Comparison of ENCODE assay signal across 1 cellular context in the genomic region with DNA sequence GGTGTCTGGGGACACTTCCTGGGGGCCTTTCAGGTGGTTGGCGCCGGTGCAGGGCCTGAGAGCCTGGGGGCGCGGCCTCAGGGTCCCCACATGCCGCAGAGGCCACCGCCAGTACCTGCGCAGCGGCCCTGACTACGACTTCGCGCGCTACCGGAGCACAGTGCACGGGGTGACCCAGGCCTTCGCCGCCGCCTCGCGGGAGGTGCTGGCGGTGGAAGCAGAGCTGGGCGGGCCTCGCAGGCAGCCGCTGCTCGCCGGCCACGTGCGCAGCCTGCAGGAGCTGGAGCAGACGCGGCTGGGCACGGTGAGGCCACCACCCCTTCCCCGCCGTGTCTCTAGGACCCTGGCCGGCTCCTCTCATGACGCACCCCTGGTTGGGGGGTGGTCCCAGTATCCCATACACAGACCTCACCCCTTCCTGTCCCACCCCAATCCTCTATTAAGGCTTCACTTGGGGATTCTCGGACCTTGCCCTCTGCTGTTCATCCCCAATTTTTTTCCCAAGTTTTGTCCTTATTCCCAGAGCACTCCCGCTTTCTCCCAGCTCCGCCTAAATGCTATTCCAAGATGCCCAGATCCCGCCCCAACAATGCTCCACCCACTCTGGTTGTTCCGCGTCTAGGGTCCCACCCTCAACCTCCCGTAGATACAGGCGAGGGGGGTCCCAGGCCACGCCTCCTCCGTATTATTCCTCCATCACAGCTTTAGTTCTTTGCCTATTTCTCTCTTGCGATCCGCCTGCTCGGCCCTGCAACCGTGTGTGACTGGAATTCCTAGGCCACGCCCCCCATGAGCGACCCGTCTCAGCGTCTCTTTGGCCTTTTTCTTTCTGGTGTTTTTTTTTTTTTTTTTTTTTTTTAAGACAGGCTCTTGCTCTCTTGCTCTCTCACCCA.
TF ChIP-seq lines count a peak whose summit lies in the region.

No MANE protein-coding gene starts in this region.

TF ChIP-seq in K562, 482 proteins besides CTCF, POLR2A, EP300 and RAD21 (continued from another document and continues in another):
- TF ChIP-seq, protein P1, sequence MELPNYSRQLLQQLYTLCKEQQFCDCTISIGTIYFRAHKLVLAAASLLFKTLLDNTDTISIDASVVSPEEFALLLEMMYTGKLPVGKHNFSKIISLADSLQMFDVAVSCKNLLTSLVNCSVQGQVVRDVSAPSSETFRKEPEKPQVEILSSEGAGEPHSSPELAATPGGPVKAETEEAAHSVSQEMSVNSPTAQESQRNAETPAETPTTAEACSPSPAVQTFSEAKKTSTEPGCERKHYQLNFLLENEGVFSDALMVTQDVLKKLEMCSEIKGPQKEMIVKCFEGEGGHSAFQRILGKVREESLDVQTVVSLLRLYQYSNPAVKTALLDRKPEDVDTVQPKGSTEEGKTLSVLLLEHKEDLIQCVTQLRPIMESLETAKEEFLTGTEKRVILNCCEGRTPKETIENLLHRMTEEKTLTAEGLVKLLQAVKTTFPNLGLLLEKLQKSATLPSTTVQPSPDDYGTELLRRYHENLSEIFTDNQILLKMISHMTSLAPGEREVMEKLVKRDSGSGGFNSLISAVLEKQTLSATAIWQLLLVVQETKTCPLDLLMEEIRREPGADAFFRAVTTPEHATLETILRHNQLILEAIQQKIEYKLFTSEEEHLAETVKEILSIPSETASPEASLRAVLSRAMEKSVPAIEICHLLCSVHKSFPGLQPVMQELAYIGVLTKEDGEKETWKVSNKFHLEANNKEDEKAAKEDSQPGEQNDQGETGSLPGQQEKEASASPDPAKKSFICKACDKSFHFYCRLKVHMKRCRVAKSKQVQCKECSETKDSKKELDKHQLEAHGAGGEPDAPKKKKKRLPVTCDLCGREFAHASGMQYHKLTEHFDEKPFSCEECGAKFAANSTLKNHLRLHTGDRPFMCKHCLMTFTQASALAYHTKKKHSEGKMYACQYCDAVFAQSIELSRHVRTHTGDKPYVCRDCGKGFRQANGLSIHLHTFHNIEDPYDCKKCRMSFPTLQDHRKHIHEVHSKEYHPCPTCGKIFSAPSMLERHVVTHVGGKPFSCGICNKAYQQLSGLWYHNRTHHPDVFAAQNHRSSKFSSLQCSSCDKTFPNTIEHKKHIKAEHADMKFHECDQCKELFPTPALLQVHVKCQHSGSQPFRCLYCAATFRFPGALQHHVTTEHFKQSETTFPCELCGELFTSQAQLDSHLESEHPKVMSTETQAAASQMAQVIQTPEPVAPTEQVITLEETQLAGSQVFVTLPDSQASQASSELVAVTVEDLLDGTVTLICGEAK (IDR thresholded peaks at IDR 0.05): no peak
- TF ChIP-seq, protein P1 (CRISPR knock-in tag; IDR thresholded peaks at IDR 0.05): peak; percentile 59
- TF ChIP-seq, protein P2, sequence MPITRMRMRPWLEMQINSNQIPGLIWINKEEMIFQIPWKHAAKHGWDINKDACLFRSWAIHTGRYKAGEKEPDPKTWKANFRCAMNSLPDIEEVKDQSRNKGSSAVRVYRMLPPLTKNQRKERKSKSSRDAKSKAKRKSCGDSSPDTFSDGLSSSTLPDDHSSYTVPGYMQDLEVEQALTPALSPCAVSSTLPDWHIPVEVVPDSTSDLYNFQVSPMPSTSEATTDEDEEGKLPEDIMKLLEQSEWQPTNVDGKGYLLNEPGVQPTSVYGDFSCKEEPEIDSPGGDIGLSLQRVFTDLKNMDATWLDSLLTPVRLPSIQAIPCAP (CRISPR knock-in tag; IDR thresholded peaks at IDR 0.05; ENCODE audit: borderline replicate concordance): no peak
- peak; percentile 5 for TF ChIP-seq HMGN3 (IDR thresholded peaks at IDR 0.05; ENCODE audit: borderline replicate concordance, extremely low read depth, insufficient read length, low read depth, low read length)
- TF ChIP-seq, protein P3, sequence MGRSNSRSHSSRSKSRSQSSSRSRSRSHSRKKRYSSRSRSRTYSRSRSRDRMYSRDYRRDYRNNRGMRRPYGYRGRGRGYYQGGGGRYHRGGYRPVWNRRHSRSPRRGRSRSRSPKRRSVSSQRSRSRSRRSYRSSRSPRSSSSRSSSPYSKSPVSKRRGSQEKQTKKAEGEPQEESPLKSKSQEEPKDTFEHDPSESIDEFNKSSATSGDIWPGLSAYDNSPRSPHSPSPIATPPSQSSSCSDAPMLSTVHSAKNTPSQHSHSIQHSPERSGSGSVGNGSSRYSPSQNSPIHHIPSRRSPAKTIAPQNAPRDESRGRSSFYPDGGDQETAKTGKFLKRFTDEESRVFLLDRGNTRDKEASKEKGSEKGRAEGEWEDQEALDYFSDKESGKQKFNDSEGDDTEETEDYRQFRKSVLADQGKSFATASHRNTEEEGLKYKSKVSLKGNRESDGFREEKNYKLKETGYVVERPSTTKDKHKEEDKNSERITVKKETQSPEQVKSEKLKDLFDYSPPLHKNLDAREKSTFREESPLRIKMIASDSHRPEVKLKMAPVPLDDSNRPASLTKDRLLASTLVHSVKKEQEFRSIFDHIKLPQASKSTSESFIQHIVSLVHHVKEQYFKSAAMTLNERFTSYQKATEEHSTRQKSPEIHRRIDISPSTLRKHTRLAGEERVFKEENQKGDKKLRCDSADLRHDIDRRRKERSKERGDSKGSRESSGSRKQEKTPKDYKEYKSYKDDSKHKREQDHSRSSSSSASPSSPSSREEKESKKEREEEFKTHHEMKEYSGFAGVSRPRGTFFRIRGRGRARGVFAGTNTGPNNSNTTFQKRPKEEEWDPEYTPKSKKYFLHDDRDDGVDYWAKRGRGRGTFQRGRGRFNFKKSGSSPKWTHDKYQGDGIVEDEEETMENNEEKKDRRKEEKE (IDR thresholded peaks at IDR 0.05; ENCODE audit: borderline replicate concordance in 1 of 2, control insufficient read depth in 1 of 2, low read depth in 2 of 2, low read length in 1 of 2): 0 out of 4 replicates have a peak, but pooled peaks of 1 of the 2 experiments have one; percentile 24
- TF ChIP-seq, protein P4, sequence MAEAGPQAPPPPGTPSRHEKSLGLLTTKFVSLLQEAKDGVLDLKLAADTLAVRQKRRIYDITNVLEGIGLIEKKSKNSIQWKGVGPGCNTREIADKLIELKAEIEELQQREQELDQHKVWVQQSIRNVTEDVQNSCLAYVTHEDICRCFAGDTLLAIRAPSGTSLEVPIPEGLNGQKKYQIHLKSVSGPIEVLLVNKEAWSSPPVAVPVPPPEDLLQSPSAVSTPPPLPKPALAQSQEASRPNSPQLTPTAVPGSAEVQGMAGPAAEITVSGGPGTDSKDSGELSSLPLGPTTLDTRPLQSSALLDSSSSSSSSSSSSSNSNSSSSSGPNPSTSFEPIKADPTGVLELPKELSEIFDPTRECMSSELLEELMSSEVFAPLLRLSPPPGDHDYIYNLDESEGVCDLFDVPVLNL (CRISPR knock-in tag; IDR thresholded peaks at IDR 0.05; ENCODE audit: low read depth): peak; percentile 83
- TF ChIP-seq MYBL2 (IDR thresholded peaks at IDR 0.05; ENCODE audit: low read depth): no peak
- TF ChIP-seq MYBL2 (CRISPR knock-in tag; IDR thresholded peaks at IDR 0.05; ENCODE audit: borderline replicate concordance): no peak
- 0 out of 2 replicates have a peak, but pooled peaks have one; percentile 19 for TF ChIP-seq TEAD4 (IDR thresholded peaks at IDR 0.05; ENCODE audit: low read length)
- peak; percentile 86; the same call in 1 of the 2 replicates for TF ChIP-seq TEAD4 (CRISPR knock-in tag; IDR thresholded peaks at IDR 0.05; ENCODE audit: borderline replicate concordance)
- TF ChIP-seq HDAC1 (IDR thresholded peaks at IDR 0.05): peak in 1 of 2 experiments; percentile 91; a peak in 2 of 4 replicates
- TF ChIP-seq SAP30 (IDR thresholded peaks at IDR 0.05; ENCODE audit: borderline replicate concordance, insufficient read depth, low read depth, low read length, poor library complexity, severe bottlenecking): peak; percentile 43
- TF ChIP-seq, protein P5, sequence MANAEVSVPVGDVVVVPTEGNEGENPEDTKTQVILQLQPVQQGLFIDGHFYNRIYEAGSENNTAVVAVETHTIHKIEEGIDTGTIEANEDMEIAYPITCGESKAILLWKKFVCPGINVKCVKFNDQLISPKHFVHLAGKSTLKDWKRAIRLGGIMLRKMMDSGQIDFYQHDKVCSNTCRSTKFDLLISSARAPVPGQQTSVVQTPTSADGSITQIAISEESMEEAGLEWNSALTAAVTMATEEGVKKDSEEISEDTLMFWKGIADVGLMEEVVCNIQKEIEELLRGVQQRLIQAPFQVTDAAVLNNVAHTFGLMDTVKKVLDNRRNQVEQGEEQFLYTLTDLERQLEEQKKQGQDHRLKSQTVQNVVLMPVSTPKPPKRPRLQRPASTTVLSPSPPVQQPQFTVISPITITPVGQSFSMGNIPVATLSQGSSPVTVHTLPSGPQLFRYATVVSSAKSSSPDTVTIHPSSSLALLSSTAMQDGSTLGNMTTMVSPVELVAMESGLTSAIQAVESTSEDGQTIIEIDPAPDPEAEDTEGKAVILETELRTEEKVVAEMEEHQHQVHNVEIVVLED (CRISPR knock-in tag; IDR thresholded peaks at IDR 0.05): peak; percentile 8; the same call in 1 of the 2 replicates
- no peak for TF ChIP-seq CHD4 (IDR thresholded peaks at IDR 0.05; ENCODE audit: insufficient read depth, insufficient replicate concordance, low read depth, low read length, poor library complexity, severe bottlenecking)
- TF ChIP-seq ZNF3 (CRISPR knock-in tag; IDR thresholded peaks at IDR 0.05): no peak
- TF ChIP-seq NFIC (IDR thresholded peaks at IDR 0.05): peak; percentile 8
- peak; percentile 51; the same call in 1 of the 2 replicates for TF ChIP-seq TCF3 (CRISPR knock-in tag; IDR thresholded peaks at IDR 0.05)
- peak; percentile 80 for TF ChIP-seq ZNF384 (IDR thresholded peaks at IDR 0.05; ENCODE audit: low read depth, low read length)
- TF ChIP-seq RFX5 (IDR thresholded peaks at IDR 0.05; ENCODE audit: low read depth, low read length): no peak
- TF ChIP-seq RBM39 (optimal IDR thresholded peaks at IDR 0.05; ENCODE audit: low read depth, low read length): peak; percentile 13
- no peak for TF ChIP-seq PTTG1 (tag; IDR thresholded peaks at IDR 0.05; ENCODE audit: low read depth)
- TF ChIP-seq, protein P6, sequence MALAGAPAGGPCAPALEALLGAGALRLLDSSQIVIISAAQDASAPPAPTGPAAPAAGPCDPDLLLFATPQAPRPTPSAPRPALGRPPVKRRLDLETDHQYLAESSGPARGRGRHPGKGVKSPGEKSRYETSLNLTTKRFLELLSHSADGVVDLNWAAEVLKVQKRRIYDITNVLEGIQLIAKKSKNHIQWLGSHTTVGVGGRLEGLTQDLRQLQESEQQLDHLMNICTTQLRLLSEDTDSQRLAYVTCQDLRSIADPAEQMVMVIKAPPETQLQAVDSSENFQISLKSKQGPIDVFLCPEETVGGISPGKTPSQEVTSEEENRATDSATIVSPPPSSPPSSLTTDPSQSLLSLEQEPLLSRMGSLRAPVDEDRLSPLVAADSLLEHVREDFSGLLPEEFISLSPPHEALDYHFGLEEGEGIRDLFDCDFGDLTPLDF (CRISPR knock-in tag; IDR thresholded peaks at IDR 0.05): peak; percentile 68; the same call in 1 of the 2 replicates
- TF ChIP-seq, protein P7, sequence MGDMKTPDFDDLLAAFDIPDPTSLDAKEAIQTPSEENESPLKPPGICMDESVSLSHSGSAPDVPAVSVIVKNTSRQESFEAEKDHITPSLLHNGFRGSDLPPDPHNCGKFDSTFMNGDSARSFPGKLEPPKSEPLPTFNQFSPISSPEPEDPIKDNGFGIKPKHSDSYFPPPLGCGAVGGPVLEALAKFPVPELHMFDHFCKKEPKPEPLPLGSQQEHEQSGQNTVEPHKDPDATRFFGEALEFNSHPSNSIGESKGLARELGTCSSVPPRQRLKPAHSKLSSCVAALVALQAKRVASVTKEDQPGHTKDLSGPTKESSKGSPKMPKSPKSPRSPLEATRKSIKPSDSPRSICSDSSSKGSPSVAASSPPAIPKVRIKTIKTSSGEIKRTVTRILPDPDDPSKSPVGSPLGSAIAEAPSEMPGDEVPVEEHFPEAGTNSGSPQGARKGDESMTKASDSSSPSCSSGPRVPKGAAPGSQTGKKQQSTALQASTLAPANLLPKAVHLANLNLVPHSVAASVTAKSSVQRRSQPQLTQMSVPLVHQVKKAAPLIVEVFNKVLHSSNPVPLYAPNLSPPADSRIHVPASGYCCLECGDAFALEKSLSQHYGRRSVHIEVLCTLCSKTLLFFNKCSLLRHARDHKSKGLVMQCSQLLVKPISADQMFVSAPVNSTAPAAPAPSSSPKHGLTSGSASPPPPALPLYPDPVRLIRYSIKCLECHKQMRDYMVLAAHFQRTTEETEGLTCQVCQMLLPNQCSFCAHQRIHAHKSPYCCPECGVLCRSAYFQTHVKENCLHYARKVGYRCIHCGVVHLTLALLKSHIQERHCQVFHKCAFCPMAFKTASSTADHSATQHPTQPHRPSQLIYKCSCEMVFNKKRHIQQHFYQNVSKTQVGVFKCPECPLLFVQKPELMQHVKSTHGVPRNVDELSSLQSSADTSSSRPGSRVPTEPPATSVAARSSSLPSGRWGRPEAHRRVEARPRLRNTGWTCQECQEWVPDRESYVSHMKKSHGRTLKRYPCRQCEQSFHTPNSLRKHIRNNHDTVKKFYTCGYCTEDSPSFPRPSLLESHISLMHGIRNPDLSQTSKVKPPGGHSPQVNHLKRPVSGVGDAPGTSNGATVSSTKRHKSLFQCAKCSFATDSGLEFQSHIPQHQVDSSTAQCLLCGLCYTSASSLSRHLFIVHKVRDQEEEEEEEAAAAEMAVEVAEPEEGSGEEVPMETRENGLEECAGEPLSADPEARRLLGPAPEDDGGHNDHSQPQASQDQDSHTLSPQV (IDR thresholded peaks at IDR 0.05): peak; percentile 98
- peak; percentile 49 for TF ChIP-seq MTA1 (IDR thresholded peaks at IDR 0.05; ENCODE audit: borderline replicate concordance)
- TF ChIP-seq, protein P8, sequence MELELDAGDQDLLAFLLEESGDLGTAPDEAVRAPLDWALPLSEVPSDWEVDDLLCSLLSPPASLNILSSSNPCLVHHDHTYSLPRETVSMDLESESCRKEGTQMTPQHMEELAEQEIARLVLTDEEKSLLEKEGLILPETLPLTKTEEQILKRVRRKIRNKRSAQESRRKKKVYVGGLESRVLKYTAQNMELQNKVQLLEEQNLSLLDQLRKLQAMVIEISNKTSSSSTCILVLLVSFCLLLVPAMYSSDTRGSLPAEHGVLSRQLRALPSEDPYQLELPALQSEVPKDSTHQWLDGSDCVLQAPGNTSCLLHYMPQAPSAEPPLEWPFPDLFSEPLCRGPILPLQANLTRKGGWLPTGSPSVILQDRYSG (tag; conservative IDR thresholded peaks at IDR 0.05; ENCODE audit: low read depth): peak; percentile 53; the same call in 1 of the 2 replicates
